In the genomic region with DNA sequence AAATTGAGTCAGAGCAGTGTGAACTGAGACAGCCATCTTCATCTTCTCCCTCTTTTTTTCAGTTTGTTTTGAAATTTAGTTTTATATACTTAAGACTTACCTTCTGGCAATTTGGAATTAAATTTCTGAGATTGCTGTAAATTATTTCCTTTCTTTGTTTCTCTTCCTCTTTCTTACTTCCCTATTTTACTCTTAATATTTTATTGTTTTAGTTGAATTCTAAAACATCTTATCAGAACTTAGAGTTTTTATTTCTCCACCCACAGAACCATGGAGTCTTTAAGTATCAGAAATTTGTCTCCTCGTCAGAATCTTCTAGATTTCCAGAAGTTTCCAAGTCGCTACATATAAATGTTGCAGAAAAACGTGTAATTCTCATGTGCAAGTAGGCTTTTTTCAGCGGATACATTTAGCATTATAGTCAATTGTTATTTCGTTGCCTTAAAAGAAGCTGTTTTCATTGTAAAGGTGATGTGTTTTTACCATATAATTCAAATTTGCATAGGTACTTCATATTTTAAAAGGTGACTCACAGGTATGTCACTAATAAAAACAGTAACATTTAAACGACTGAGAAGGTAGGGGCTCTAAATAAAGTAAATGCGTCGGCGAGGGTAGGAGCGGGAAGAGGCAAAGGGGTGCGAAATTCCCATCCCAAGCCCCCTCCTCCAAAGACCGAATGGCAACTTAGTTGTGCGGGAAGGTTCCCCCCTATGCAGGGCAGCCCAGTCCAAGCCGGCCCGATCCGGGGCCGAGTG, we compare ENCODE assay signal across 8 cellular contexts. TPM values are rescaled to one million over a fixed set of nuclear protein-coding genes. Genes with fewer than 3 reads are reported as not detected.
DNase-seq lines count a peak whose midpoint lies in the region; ATAC-seq and TF ChIP-seq lines count a peak whose summit lies in the region.

No MANE protein-coding gene starts in this region.

- H2AK5ac ChIP-seq in neuronal stem cell (ENCODE audit: low read depth, low read length): no peak overlapping the region

- peaks cover 13% of the 10 kb centered on the region for H3K4me1 Mint-ChIP-seq in activated CD4-positive, alpha-beta T cell treated with anti-CD3 and anti-CD28 coated beads, Interleukin-2, amount 10 ng/mL, durations not matched to agents 7 days and 5 days

- H2BK15ac ChIP-seq in neuronal stem cell (ENCODE audit: low read length): peak overlapping the region; percentile 98

- no peaks in the 10 kb centered on the region for H3K9me3 Mint-ChIP-seq in activated CD4-positive, alpha-beta T cell treated with anti-CD3 and anti-CD28 coated beads, Interleukin-2, amount 10 ng/mL, durations not matched to agents 7 days and 5 days

- peak overlapping the region; percentile 87 for H3K9ac ChIP-seq in neuronal stem cell (ENCODE audit: low read depth, low read length, poor library complexity)

- no peaks in the 10 kb centered on the region for H3K9me2 ChIP-seq in PC-9 (ENCODE audit: insufficient read depth)

- H4K91ac ChIP-seq in neuronal stem cell (ENCODE audit: low read depth, low read length, poor library complexity): no peak overlapping the region

- no peak overlapping the region for H2BK120ac ChIP-seq in neuronal stem cell (ENCODE audit: low read depth, low read length)

- H3K36me3 Mint-ChIP-seq in activated CD4-positive, alpha-beta T cell treated with anti-CD3 and anti-CD28 coated beads, Interleukin-2, amount 10 ng/mL, durations not matched to agents 7 days and 5 days (ENCODE audit: low read depth): peaks cover 2% of the 10 kb centered on the region

- H2BK12ac ChIP-seq in neuronal stem cell (ENCODE audit: low read length): no peak overlapping the region

- H3K27ac Mint-ChIP-seq in activated CD4-positive, alpha-beta T cell treated with anti-CD3 and anti-CD28 coated beads, Interleukin-2, amount 10 ng/mL, durations not matched to agents 7 days and 5 days: no peak overlapping the region

- peak overlapping the region; percentile 93 for H3K27ac ChIP-seq in PC-9
- peak overlapping the region; percentile 83 for H3K27ac ChIP-seq in epithelial cell of prostate
- H3K27ac ChIP-seq in neuronal stem cell (replicated peaks; ENCODE audit: low read length): peak overlapping the region; percentile 39

- H4K8ac ChIP-seq in neuronal stem cell (ENCODE audit: low read depth, low read length): no peak overlapping the region

- H3K27me3 Mint-ChIP-seq in activated CD4-positive, alpha-beta T cell treated with anti-CD3 and anti-CD28 coated beads, Interleukin-2, amount 10 ng/mL, durations not matched to agents 7 days and 5 days: peaks cover 61% of the 10 kb centered on the region

- no peak for ATAC-seq in HG02840 (IDR thresholded peaks at IDR 0.05; ENCODE audit: low FRiP score, unreplicated experiment)

- H4K20me1 ChIP-seq in PC-9 (ENCODE audit: insufficient read depth): no peaks in the 10 kb centered on the region

- peak overlapping the region; percentile 93 for H2AFZ ChIP-seq in PC-9
- H2AFZ ChIP-seq in neuronal stem cell (ENCODE audit: low read length): peak overlapping the region; percentile 99

- BruUV-seq in PC-9 (replicated peaks; lab: Mats Ljungman, UMichigan): TSS peak; percentile 92

- peaks cover 34% of the 10 kb centered on the region for H3F3A ChIP-seq in PC-9 (ENCODE audit: insufficient read depth, low read depth)

- POLR2A ChIA-PET in activated CD4-positive, alpha-beta T cell treated with anti-CD3 and anti-CD28 coated beads, Interleukin-2, amount 10 ng/mL, durations not matched to agents 7 days and 5 days (lab: Charles Lee): no interaction called here
- POLR2A ChIA-PET in PC-9 (lab: Charles Lee; ENCODE audit: unreplicated experiment): no interaction called here

- CTCF ChIA-PET in activated CD4-positive, alpha-beta T cell treated with anti-CD3 and anti-CD28 coated beads, Interleukin-2, amount 10 ng/mL, durations not matched to agents 7 days and 5 days (lab: Charles Lee): no interaction called here
- CTCF ChIA-PET in PC-9 (lab: Charles Lee): no interaction called here

- no CpG with 5 or more reads among the region's 17 CpGs for WGBS in neuronal stem cell (ENCODE audit: extremely low coverage in 2 of 2, insufficient read length in 2 of 2, insufficient replicate concordance in 1 of 2), 2 donors

- TF ChIP-seq CTCF in PC-9 (conservative IDR thresholded peaks at IDR 0.05): no peak

- H3K4me3 Mint-ChIP-seq in activated CD4-positive, alpha-beta T cell treated with anti-CD3 and anti-CD28 coated beads, Interleukin-2, amount 10 ng/mL, durations not matched to agents 7 days and 5 days: peak overlapping the region; percentile 71

- peaks cover 44% of the 10 kb centered on the region for H3K4me1 ChIP-seq in PC-9 (replicated peaks; ENCODE audit: insufficient read depth)
- peaks cover 0 to 4% of the 10 kb centered on the region in 2 donors for H3K4me1 ChIP-seq in neuronal stem cell (ENCODE audit: control insufficient read depth in 2 of 2, insufficient read depth in 1 of 2, low read depth in 1 of 2, low read length in 2 of 2)

- no peak overlapping the region for H3K4ac ChIP-seq in neuronal stem cell (ENCODE audit: low read length)

- no peaks in the 10 kb centered on the region for H3K79me1 ChIP-seq in neuronal stem cell (ENCODE audit: low read depth, low read length)

- DNase-seq in activated CD4-positive, alpha-beta T cell treated with anti-CD3 and anti-CD28 coated beads, Interleukin-2, amount 10 ng/mL, durations not matched to agents 7 days and 5 days: no peak
- DNase-seq in activated CD4-positive, alpha-beta T cell treated with anti-CD3 and anti-CD28 coated beads, Interleukin-2, amount 50 U/mL, for 1 hour: no peak
- DNase-seq in PC-9 (peak in 1 of 2 experiments; percentile 45), epithelial cell of prostate (ENCODE audit: low read depth, low spot score) (no peak), neuronal stem cell (ENCODE audit: low spot score) (no peak), HCEC 1CT (no peak), NCI-H345 (lab: John Stamatoyannopoulos, UW) (no peak)

- H3K4me2 ChIP-seq in PC-9 (peak overlapping the region; percentile 78), neuronal stem cell (ENCODE audit: insufficient read depth, low read length, poor library complexity, severe bottlenecking) (peak overlapping the region; percentile 64)

- intact Hi-C loops in PC-9 (cut with micrococcal nuclease; ENCODE audit: unreplicated experiment): loop anchor here (2.0 kb wide), 1 partner anchor 215 kb away; no protein-coding TSS in a partner anchor

- peak overlapping the region; percentile 98 for H3K23ac ChIP-seq in neuronal stem cell (ENCODE audit: low read depth, low read length, poor library complexity)

- H3K4me3 ChIP-seq in PC-9: peak overlapping the region; percentile 88
- H3K4me3 ChIP-seq in neuronal stem cell (ENCODE audit: low read length in 2 of 2): peak overlapping the region; percentile 92 to 99

- H3K36me3 ChIP-seq in PC-9 (ENCODE audit: low read depth) (no peaks in the 10 kb centered on the region), neuronal stem cell (replicated peaks in 1 of 2; ENCODE audit: control insufficient read depth in 2 of 2, insufficient read depth in 2 of 2, low read length in 2 of 2) (no peaks in the 10 kb centered on the region)

- no peak overlapping the region for H2BK5ac ChIP-seq in neuronal stem cell (ENCODE audit: low read length)

- no peaks in the 10 kb centered on the region for H3K27me3 ChIP-seq in PC-9 (ENCODE audit: insufficient read depth, low read depth)
- H3K27me3 ChIP-seq in neuronal stem cell (ENCODE audit: control insufficient read depth in 3 of 3, insufficient read depth in 3 of 3, low read depth in 1 of 3, low read length in 3 of 3): peaks cover 4 to 8% (median 7%) of the 10 kb centered on the region in 3 experiments

- H3K79me2 ChIP-seq in PC-9 (ENCODE audit: low read depth): peaks cover 40% of the 10 kb centered on the region

- peak overlapping the region; percentile 71 for H3K14ac ChIP-seq in neuronal stem cell (ENCODE audit: low read length)

- H3K9me3 ChIP-seq in PC-9 (ENCODE audit: insufficient read depth, low read depth): no peaks in the 10 kb centered on the region
- no peaks in the 10 kb centered on the region for H3K9me3 ChIP-seq in neuronal stem cell (replicated peaks in 1 of 2; ENCODE audit: control insufficient read depth in 2 of 2, insufficient read depth in 1 of 2, low read depth in 1 of 2, low read length in 2 of 2)

- H3K18ac ChIP-seq in neuronal stem cell (ENCODE audit: low read length): peak overlapping the region; percentile 86

RNA-seq across cellular contexts. Expression of a gene that starts 0.9 kb away (rescaled TPM):
- total RNA-seq in activated CD4-positive, alpha-beta T cell treated with anti-CD3 and anti-CD28 coated beads, Interleukin-2, amount 10 ng/mL, durations not matched to agents 7 days and 5 days: under 1 TPM; 0.65 to 0.67 TPM
- total RNA-seq in PC-9 (2021): 93.0 and 98.2 TPM in 2 replicates
- polyA plus RNA-seq in neuronal stem cell (2013, experiment 1 of 2): 20.2 TPM
- 19.9 TPM for polyA plus RNA-seq in neuronal stem cell (2013, experiment 2 of 2)

Comparison
In these comparisons a context has a peak if more than half of its experiments do, and no peak if none do; other contexts are left out.
1. H3K27ac ChIP-seq: peak in every context shown above with its lines; median percentile 93 in PC-9; 83 in epithelial cell of prostate; 39 in neuronal stem cell.
2. RNA of a gene that starts 0.9 kb away (total RNA-seq): 93.0 to 98.2 TPM in PC-9; 0.65 to 0.67 TPM in activated CD4-positive, alpha-beta T cell treated with anti-CD3 and anti-CD28 coated beads, Interleukin-2, amount 10 ng/mL, durations not matched to agents 7 days and 5 days; every median in the first group is over 10 times any median in the second.